Comparison of ENCODE assay signal across 19 cellular contexts in the genomic region with DNA sequence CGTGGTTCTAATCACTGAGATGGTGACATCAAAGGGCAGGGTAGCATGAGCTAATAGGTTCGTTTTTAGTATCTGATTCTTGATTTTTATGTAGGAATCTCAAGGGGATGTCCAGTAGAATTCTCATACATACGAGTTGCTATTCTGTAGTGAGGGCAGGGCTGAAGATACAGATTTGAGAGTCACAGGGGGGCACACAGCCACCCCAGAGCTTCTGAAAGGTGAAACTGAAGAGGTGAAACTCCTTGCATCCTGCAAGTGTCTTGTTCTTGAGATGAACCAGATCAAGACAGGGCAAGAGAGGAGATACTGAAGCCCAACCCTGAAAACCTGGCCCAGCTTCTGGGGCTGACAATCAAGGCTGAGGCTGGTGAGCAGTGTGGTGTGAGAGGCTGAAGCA. TPM values are rescaled to one million over a fixed set of nuclear protein-coding genes. Genes with fewer than 3 reads are reported as not detected.
DNase-seq lines count a peak whose midpoint lies in the region; ATAC-seq and TF ChIP-seq lines count a peak whose summit lies in the region.
"Had no signal": no experiment of that assay in that cellular context is flagged by ENCODE, and none has a peak within 500 bp of the region (broad histone marks: within the 10 kb centered on the region; RNA-seq: fewer than 3 reads in every experiment).

No MANE protein-coding gene starts in this region.

- H3K4me3 ChIP-seq in breast epithelium: no peak overlapping the region
- H3K4me3 ChIP-seq: A549, GM23248, lower lobe of right lung, prostate gland, testis had no signal

- TF ChIP-seq POLR2A in breast epithelium (IDR thresholded peaks at IDR 0.05): no peak

- no peaks in the 10 kb centered on the region for H3K4me1 ChIP-seq in breast epithelium
- H3K4me1 ChIP-seq: lower lobe of right lung, prostate gland, testis had no signal

- no peaks in the 10 kb centered on the region for H3K36me3 ChIP-seq in breast epithelium
- H3K36me3 ChIP-seq: lower lobe of right lung, prostate gland had no signal

- no peaks in the 10 kb centered on the region for H3K9me3 ChIP-seq in breast epithelium
- H3K9me3 ChIP-seq: A549, lower lobe of right lung, prostate gland, testis had no signal

- ATAC-seq in GM21619 (IDR thresholded peaks at IDR 0.05; ENCODE audit: unreplicated experiment) (peak; percentile 79), HG03103 (IDR thresholded peaks at IDR 0.05; ENCODE audit: low read depth, unreplicated experiment) (peak; percentile 72)
- peak; percentile 74 for ATAC-seq in stimulated activated effector memory CD8-positive, alpha-beta T cell treated with anti-CD3 and anti-CD28 coated beads, Interleukin-12 subunit alpha, Interleukin-12 subunit beta, amount 100 ng/mL, for 72 hours
- ATAC-seq: A549, lower lobe of right lung had no signal

- H3K27me3 Mint-ChIP-seq in activated T-cell treated with anti-CD3 and anti-CD28 coated beads, Interleukin-2, amount 50 U/mL, for 24 hours: no peaks in the 10 kb centered on the region
- H3K27me3 Mint-ChIP-seq: activated naive CD8-positive, alpha-beta T cell had no signal

- H3K27me3 ChIP-seq in breast epithelium: no peaks in the 10 kb centered on the region
- H3K27me3 ChIP-seq: testis had no signal

- no peak for TF ChIP-seq CTCF in breast epithelium (IDR thresholded peaks at IDR 0.05)

- no peaks in the 10 kb centered on the region for H3K36me3 Mint-ChIP-seq in activated T-cell treated with anti-CD3 and anti-CD28 coated beads, Interleukin-2, amount 50 U/mL, for 24 hours (ENCODE audit: low read depth)
- no peaks in the 10 kb centered on the region for H3K36me3 Mint-ChIP-seq in stimulated activated effector memory CD8-positive, alpha-beta T cell treated with anti-CD3 and anti-CD28 coated beads, Interleukin-12 subunit alpha, Interleukin-12 subunit beta, amount 100 ng/mL, for 72 hours
- H3K36me3 Mint-ChIP-seq: activated naive CD8-positive, alpha-beta T cell had no signal

- H3K4me3 Mint-ChIP-seq in activated T-cell treated with anti-CD3 and anti-CD28 coated beads, Interleukin-2, amount 50 U/mL, for 24 hours: no peak overlapping the region
- peak overlapping the region; percentile 12 for H3K4me3 Mint-ChIP-seq in stimulated activated effector memory CD8-positive, alpha-beta T cell treated with anti-CD3 and anti-CD28 coated beads, Interleukin-12 subunit alpha, Interleukin-12 subunit beta, amount 100 ng/mL, for 72 hours
- H3K4me3 Mint-ChIP-seq: activated naive CD8-positive, alpha-beta T cell had no signal

- no peak for DNase-seq in activated T-cell treated with anti-CD3 and anti-CD28 coated beads, Interleukin-2, amount 50 U/mL, for 24 hours
- DNase-seq in activated T-cell treated with anti-CD3 and anti-CD28 coated beads for 4 hours (no peak), SIG-M5 (lab: John Stamatoyannopoulos, UW) (no peak), breast epithelium (ENCODE audit: low spot score in 2 of 2) (no peak), DMS153 (lab: John Stamatoyannopoulos, UW) (no peak)
- no peak for DNase-seq in stimulated activated effector memory CD8-positive, alpha-beta T cell treated with anti-CD3 and anti-CD28 coated beads, Interleukin-12 subunit alpha, Interleukin-12 subunit beta, amount 100 ng/mL, for 72 hours (ENCODE audit: low spot score in 2 of 2)
- DNase-seq: DMS79, glutamatergic neuron, GM23248, lower lobe of right lung, NCI-H510A treated with DMSO at 0.1 percent for 48 hours, SHP77 treated with DMSO at 0.1 percent for 48 hours, testis had no signal

- peak overlapping the region; percentile 65 for H3K27ac Mint-ChIP-seq in activated T-cell treated with anti-CD3 and anti-CD28 coated beads, Interleukin-2, amount 50 U/mL, for 24 hours
- H3K27ac Mint-ChIP-seq in stimulated activated effector memory CD8-positive, alpha-beta T cell treated with anti-CD3 and anti-CD28 coated beads, Interleukin-12 subunit alpha, Interleukin-12 subunit beta, amount 100 ng/mL, for 72 hours: peak overlapping the region; percentile 63
- H3K27ac Mint-ChIP-seq: activated naive CD8-positive, alpha-beta T cell had no signal

- peaks cover 43% of the 10 kb centered on the region for H3K4me1 Mint-ChIP-seq in activated T-cell treated with anti-CD3 and anti-CD28 coated beads, Interleukin-2, amount 50 U/mL, for 24 hours (ENCODE audit: low read depth)
- H3K4me1 Mint-ChIP-seq in stimulated activated effector memory CD8-positive, alpha-beta T cell treated with anti-CD3 and anti-CD28 coated beads, Interleukin-12 subunit alpha, Interleukin-12 subunit beta, amount 100 ng/mL, for 72 hours: peaks cover 22% of the 10 kb centered on the region

- no peaks in the 10 kb centered on the region for H3K9me3 Mint-ChIP-seq in activated T-cell treated with anti-CD3 and anti-CD28 coated beads, Interleukin-2, amount 50 U/mL, for 24 hours
- H3K9me3 Mint-ChIP-seq in stimulated activated effector memory CD8-positive, alpha-beta T cell treated with anti-CD3 and anti-CD28 coated beads, Interleukin-12 subunit alpha, Interleukin-12 subunit beta, amount 100 ng/mL, for 72 hours: no peaks in the 10 kb centered on the region

- intact Hi-C loops in breast epithelium (cut with DNase I; ENCODE audit: low total_unique reads): no loop called here

- H3K27ac ChIP-seq in breast epithelium: no peak overlapping the region
- H3K27ac ChIP-seq: A549, GM23248, KMS-11, lower lobe of right lung, prostate gland, testis had no signal

RNA-seq across cellular contexts. Expression of gene TMEM123, which starts 35.6 kb away (rescaled TPM):
- 100 to 1,000 TPM in 2 of 3 donors, 10 to 100 TPM in 1; 74.6 to 307 (median 167) TPM for total RNA-seq in breast epithelium

RNA-seq across cellular contexts. Expression of gene MMP7, which starts 42.3 kb away (rescaled TPM):
- 1,000 to 10,000 TPM in 1 of 3 donors, 100 to 1,000 TPM in 1, 1 to 10 TPM in 1; 2.1 to 1,213 (median 247) TPM for total RNA-seq in breast epithelium
- total RNA-seq: GM23248 had no signal
